In the genomic region with DNA sequence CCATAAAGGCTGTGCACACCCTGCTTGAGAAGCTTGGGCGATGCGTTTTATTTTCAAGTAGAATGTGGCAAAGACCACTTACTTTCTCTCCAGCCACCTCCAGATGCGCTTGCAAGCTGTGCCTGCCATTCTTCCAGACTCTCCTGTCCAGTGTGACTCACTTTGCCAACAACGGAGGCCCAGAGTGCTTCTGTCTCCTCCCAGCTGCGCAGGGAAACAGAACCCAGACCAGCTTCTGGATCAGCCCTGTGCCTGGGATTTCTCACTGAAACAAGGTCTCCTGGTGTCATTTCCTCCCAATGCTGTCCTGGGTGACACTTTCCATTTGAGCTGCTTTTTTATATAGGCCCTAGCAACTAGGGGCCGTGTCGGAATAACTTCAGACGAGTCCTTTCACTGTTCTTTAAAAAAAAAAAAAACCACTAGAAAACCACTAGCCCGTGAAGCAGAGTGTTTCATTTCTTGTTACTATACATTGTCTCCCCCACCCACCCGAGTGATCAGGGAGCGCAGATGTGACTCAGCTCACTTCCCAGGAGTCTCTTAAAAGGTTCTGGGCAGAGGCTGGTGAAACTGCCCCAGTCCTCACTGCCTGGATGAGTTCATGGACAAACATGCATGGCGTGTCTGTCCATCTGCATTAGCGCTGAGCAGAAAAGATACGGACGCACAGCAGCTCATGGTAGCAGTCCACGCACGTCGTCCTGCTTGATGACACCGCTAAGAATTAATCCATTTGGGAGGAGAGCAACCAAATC, we compare ENCODE assay signal across 7 cellular contexts. TPM values are rescaled to one million over a fixed set of nuclear protein-coding genes. Genes with fewer than 3 reads are reported as not detected.
DNase-seq lines count a peak whose midpoint lies in the region; ATAC-seq and TF ChIP-seq lines count a peak whose summit lies in the region.

No MANE protein-coding gene starts in this region.

- H3K27me3 Mint-ChIP-seq in activated T-helper 17 cell treated with anti-CD3 and anti-CD28 coated beads, Interleukin-2, amount 50 U/mL, for 72 hours = no peaks in the 10 kb centered on the region

- H3K4me1 ChIP-seq in stomach = peaks cover 0 to 14% (median 0%) of the 10 kb centered on the region in 4 donors

- no peak for TF ChIP-seq POLR2A in stomach (IDR thresholded peaks at IDR 0.05)

- no peak overlapping the region for H3K4me3 ChIP-seq in stomach

- H3K9me3 Mint-ChIP-seq in activated T-helper 17 cell treated with anti-CD3 and anti-CD28 coated beads, Interleukin-2, amount 50 U/mL, for 72 hours = no peaks in the 10 kb centered on the region

- DNase-seq in stomach (no peak), DMS 273 (lab: John Stamatoyannopoulos, UW; ENCODE audit: unreplicated experiment) (no peak), occipital lobe (lab: John Stamatoyannopoulos, UW) (no peak), NCI-H2171 (lab: John Stamatoyannopoulos, UW) (no peak)

- peak overlapping the region; percentile 39 for H3K27ac Mint-ChIP-seq in activated T-helper 17 cell treated with anti-CD3 and anti-CD28 coated beads, Interleukin-2, amount 50 U/mL, for 72 hours

- no peak for TF ChIP-seq EP300 in stomach (IDR thresholded peaks at IDR 0.05)

- peak overlapping the region; percentile 13 for H3K4me3 Mint-ChIP-seq in activated T-helper 17 cell treated with anti-CD3 and anti-CD28 coated beads, Interleukin-2, amount 50 U/mL, for 72 hours

- H3K27me3 ChIP-seq in stomach = no peaks in the 10 kb centered on the region

- no peaks in the 10 kb centered on the region for H3K36me3 Mint-ChIP-seq in activated T-helper 17 cell treated with anti-CD3 and anti-CD28 coated beads, Interleukin-2, amount 50 U/mL, for 72 hours (ENCODE audit: low read depth)

- intact Hi-C loops in stomach (cut with DNase I; ENCODE audit: low total_unique reads) = no loop called here

- peak overlapping the region in 3 of 5 donors; percentile 19 to 76 (median 62) for H3K27ac ChIP-seq in stomach

- H3K36me3 ChIP-seq in stomach = peaks cover 16 to 97% (median 86%) of the 10 kb centered on the region in 4 donors

- no peak for TF ChIP-seq CTCF in stomach (IDR thresholded peaks at IDR 0.05)

- 63 to 90% (median 84%) methylated on average over 18 to 19 of the region's 19 CpGs for WGBS in stomach, 5 donors

- no peaks in the 10 kb centered on the region for H3K9me3 ChIP-seq in stomach

- ATAC-seq in GM19043 (IDR thresholded peaks at IDR 0.05; ENCODE audit: low read depth, unreplicated experiment) (peak; percentile 92), HG03025 (IDR thresholded peaks at IDR 0.05; ENCODE audit: low FRiP score, unreplicated experiment) (peak; percentile 94)
- peak; percentile 69 for ATAC-seq in activated T-helper 17 cell treated with anti-CD3 and anti-CD28 coated beads, Interleukin-2, amount 50 U/mL, for 72 hours (replicated peaks)

- H3K4me1 Mint-ChIP-seq in activated T-helper 17 cell treated with anti-CD3 and anti-CD28 coated beads, Interleukin-2, amount 50 U/mL, for 72 hours = no peaks in the 10 kb centered on the region

RNA-seq across cellular contexts. Expression of gene RPL31, which starts 25.3 kb away (rescaled TPM):
- 1,000 to 10,000 TPM; 1,159 to 1,593 TPM for total RNA-seq in activated T-helper 17 cell treated with anti-CD3 and anti-CD28 coated beads, Interleukin-2, amount 50 U/mL, for 72 hours
- total RNA-seq in stomach (1,000 to 10,000 TPM in 4 of 5 donors, 100 to 1,000 TPM in 1; 272 to 1,474 (median 1,038) TPM), occipital lobe (876 TPM)
- 1,000 to 10,000 TPM; 5,640 to 7,137 (median 6,556) TPM for polyA plus RNA-seq in stomach
